Comparison of ENCODE assay signal across 8 cellular contexts in genomic region chr19:47111081-47111589, GRCh38. TPM values are rescaled to one million over a fixed set of nuclear protein-coding genes. Genes with fewer than 3 reads are reported as not detected.
DNase-seq lines count a peak whose midpoint lies in the region; ATAC-seq and TF ChIP-seq lines count a peak whose summit lies in the region.

No MANE protein-coding gene starts in this region.

- peaks cover 40% of the 10 kb centered on the region for H3K4me1 ChIP-seq in PC-3 (ENCODE audit: insufficient read depth, low read length)
- H3K4me1 ChIP-seq in smooth muscle cell (ENCODE audit: low read depth) = peaks cover 42% of the 10 kb centered on the region

- peaks cover 41% of the 10 kb centered on the region for H3K4me1 Mint-ChIP-seq in activated naive CD8-positive, alpha-beta T cell treated with anti-CD3 and anti-CD28 coated beads for 36 hours

- H3K27ac ChIP-seq in PC-3 (ENCODE audit: low read length) = peak overlapping the region; percentile 99
- H3K27ac ChIP-seq in smooth muscle cell (ENCODE audit: low read depth) = peak overlapping the region; percentile 100

- H4K20me1 ChIP-seq in PC-3 (ENCODE audit: low read length) (no peaks in the 10 kb centered on the region), smooth muscle cell (ENCODE audit: low read depth) (peaks cover 1% of the 10 kb centered on the region)

- H3K9me2 ChIP-seq in PC-3 (replicated peaks; ENCODE audit: low read length) = no peaks in the 10 kb centered on the region

- peak overlapping the region; percentile 95 for H3K4me3 Mint-ChIP-seq in activated naive CD8-positive, alpha-beta T cell treated with anti-CD3 and anti-CD28 coated beads for 36 hours

- peaks cover 59% of the 10 kb centered on the region for H3K79me2 ChIP-seq in PC-3 (ENCODE audit: low read length)
- H3K79me2 ChIP-seq in smooth muscle cell (ENCODE audit: low read depth) = peaks cover 25% of the 10 kb centered on the region

- H3K36me3 ChIP-seq in PC-3 (ENCODE audit: low read depth, low read length) = no peaks in the 10 kb centered on the region; the same call in 1 of the 2 replicates
- no peaks in the 10 kb centered on the region for H3K36me3 ChIP-seq in smooth muscle cell (ENCODE audit: low read depth)

- POLR2A ChIA-PET in PC-3 (lab: Charles Lee; ENCODE audit: unreplicated experiment) = no interaction called here

- H3K27me3 Mint-ChIP-seq in activated naive CD8-positive, alpha-beta T cell treated with anti-CD3 and anti-CD28 coated beads for 36 hours = no peaks in the 10 kb centered on the region

- H3K4me3 ChIP-seq in GM08714 (ENCODE audit: low read length) = peak overlapping the region; percentile 99
- peak overlapping the region; percentile 93 for H3K4me3 ChIP-seq in PC-3 (ENCODE audit: low read length)
- H3K4me3 ChIP-seq in smooth muscle cell = peak overlapping the region; percentile 99

- TSS peak; percentile 38 for BruUV-seq in PC-3 (replicated peaks; lab: Mats Ljungman, UMichigan)

- TF ChIP-seq CTCF in PC-3 (conservative IDR thresholded peaks at IDR 0.05; ENCODE audit: low read depth, low read length) (no peak), smooth muscle cell (IDR thresholded peaks at IDR 0.05; ENCODE audit: borderline replicate concordance, insufficient read depth, poor library complexity, severe bottlenecking) (no peak)

- H2AFZ ChIP-seq in PC-3 (ENCODE audit: low read length) (no peak overlapping the region), smooth muscle cell (ENCODE audit: low read depth) (no peak overlapping the region)

- H3K9me3 Mint-ChIP-seq in activated naive CD8-positive, alpha-beta T cell treated with anti-CD3 and anti-CD28 coated beads for 36 hours = no peaks in the 10 kb centered on the region

- H3K9ac ChIP-seq in PC-3 (ENCODE audit: low read length) (peak overlapping the region; percentile 100), smooth muscle cell (ENCODE audit: low read depth) (peak overlapping the region; percentile 100)

- DNase-seq in PC-3 (no peak), hippocampal formation (lab: John Stamatoyannopoulos, UW) (peak; percentile 26 to 33), smooth muscle cell (lab: John Stamatoyannopoulos, UW; ENCODE audit: unreplicated experiment) (no peak), epidermal melanocyte (ENCODE audit: insufficient read length, low spot score) (no peak), NCI-H146 treated with DMSO at 0.1 percent for 48 hours (lab: John Stamatoyannopoulos, UW; ENCODE audit: unreplicated experiment) (no peak)
- DNase-seq in activated naive CD8-positive, alpha-beta T cell treated with anti-CD3 and anti-CD28 coated beads for 36 hours = peak; percentile 42

- H3F3A ChIP-seq in PC-3 (ENCODE audit: low read length, unreplicated experiment) (peaks cover 10% of the 10 kb centered on the region), smooth muscle cell (ENCODE audit: low read depth) (peaks cover 52% of the 10 kb centered on the region)

- peak overlapping the region; percentile 97 for H3K27ac Mint-ChIP-seq in activated naive CD8-positive, alpha-beta T cell treated with anti-CD3 and anti-CD28 coated beads for 36 hours

- CTCF ChIA-PET in PC-3 (lab: Charles Lee) = no interaction called here

- ATAC-seq in PC-3 (no peak), HG03520 (IDR thresholded peaks at IDR 0.05; ENCODE audit: unreplicated experiment) (no peak)

- 2% methylated on average over 30 of the region's 30 CpGs for WGBS in smooth muscle cell (ENCODE audit: low lambda C conversion rate)

- H3K4me2 ChIP-seq in PC-3 (ENCODE audit: low read length) (peak overlapping the region; percentile 85), smooth muscle cell (peak overlapping the region; percentile 96)

- H3K9me3 ChIP-seq in PC-3 (ENCODE audit: low read length) = no peaks in the 10 kb centered on the region
- no peaks in the 10 kb centered on the region for H3K9me3 ChIP-seq in smooth muscle cell (replicated peaks; ENCODE audit: low read depth)

- intact Hi-C loops in PC-3 (cut with micrococcal nuclease) = loop anchor here (5.0 kb wide), 1 partner anchor 34 kb away; no protein-coding TSS in a partner anchor

- no peaks in the 10 kb centered on the region for H3K27me3 ChIP-seq in PC-3 (ENCODE audit: low read length)
- H3K27me3 ChIP-seq in smooth muscle cell (ENCODE audit: low read depth) = no peaks in the 10 kb centered on the region

- H3K36me3 Mint-ChIP-seq in activated naive CD8-positive, alpha-beta T cell treated with anti-CD3 and anti-CD28 coated beads for 36 hours = peaks cover 48% of the 10 kb centered on the region

RNA-seq across cellular contexts. Expression of gene ZC3H4, which starts 2.4 kb away (rescaled TPM):
- total RNA-seq in PC-3 (2014; rRNA removed) (13.4 and 20.0 TPM in 2 replicates), smooth muscle cell (6.6 and 9.3 TPM in 2 replicates)
- total RNA-seq in activated naive CD8-positive, alpha-beta T cell treated with anti-CD3 and anti-CD28 coated beads for 36 hours = 100 to 1,000 TPM; 103 to 110 TPM
- 1.9 and 3.5 TPM in 2 replicates for polyA plus RNA-seq in smooth muscle cell

RNA-seq across cellular contexts. Expression of gene SAE1, which starts 19.5 kb away (rescaled TPM):
- total RNA-seq in PC-3 (2014; rRNA removed) (99.7 and 134 TPM in 2 replicates), smooth muscle cell (65.9 and 67.4 TPM in 2 replicates)
- 100 to 1,000 TPM; 141 to 149 TPM for total RNA-seq in activated naive CD8-positive, alpha-beta T cell treated with anti-CD3 and anti-CD28 coated beads for 36 hours
- 70.8 and 89.4 TPM in 2 replicates for polyA plus RNA-seq in smooth muscle cell

Comparison
In these comparisons a context has a peak if more than half of its experiments do, and no peak if none do; other contexts are left out.
1. DNase-seq: peak in activated naive CD8-positive, alpha-beta T cell treated with anti-CD3 and anti-CD28 coated beads for 36 hours (single experiment) and hippocampal formation (2 of 2); none in PC-3 (single experiment), smooth muscle cell (single experiment), epidermal melanocyte (single experiment) and NCI-H146 treated with DMSO at 0.1 percent for 48 hours (single experiment).
2. Peak in every context shown above with its lines, with median percentiles within 50 percentile points of each other: H3K4me3 ChIP-seq.